Comparison of ENCODE assay signal across 8 cellular contexts in the genomic region with DNA sequence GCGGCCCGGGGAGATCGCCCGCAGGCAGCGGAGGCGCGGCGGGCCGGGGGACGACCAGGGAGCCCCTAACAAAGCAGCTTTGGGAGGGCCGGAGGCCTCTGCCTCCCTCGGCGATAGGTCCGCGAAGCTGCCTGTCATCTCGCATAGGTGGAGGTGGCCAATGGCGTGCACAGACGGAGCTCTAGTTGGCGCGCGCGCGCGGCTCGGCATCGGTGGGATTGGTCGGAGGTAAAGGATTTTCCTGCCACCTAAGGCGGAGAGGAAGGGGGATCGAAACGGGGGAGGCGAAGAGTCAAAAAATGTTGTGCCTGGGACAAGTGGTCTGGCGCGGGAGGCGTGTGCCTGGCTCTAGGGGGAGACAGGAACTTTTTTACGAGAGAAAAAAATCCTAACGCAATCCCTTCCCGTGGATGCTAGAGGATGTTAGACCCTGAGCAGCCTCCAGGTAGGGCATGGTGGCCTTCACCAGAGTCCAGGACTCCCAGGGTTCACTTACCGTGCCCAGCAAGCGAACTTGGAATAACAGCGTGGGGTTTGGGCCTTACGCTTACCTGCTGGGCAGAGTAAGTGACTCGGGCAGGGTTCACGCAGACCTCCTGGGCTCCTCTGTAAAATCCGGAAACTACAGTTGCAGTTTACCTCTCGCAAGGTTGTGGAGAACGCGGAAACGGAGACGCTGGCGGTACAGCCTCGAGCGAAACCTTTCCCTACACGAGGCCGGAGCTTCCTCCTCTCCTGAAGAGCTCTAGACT.
DNase-seq lines count a peak whose midpoint lies in the region; ATAC-seq and TF ChIP-seq lines count a peak whose summit lies in the region.

No MANE protein-coding gene starts in this region.

- BruUV-seq in PC-3 (replicated peaks; lab: Mats Ljungman, UMichigan) = TSS peak; percentile 44

- no peaks in the 10 kb centered on the region for H3K36me3 ChIP-seq in PC-3 (ENCODE audit: low read depth, low read length)

- POLR2A ChIA-PET in PC-3 (lab: Charles Lee; ENCODE audit: unreplicated experiment) = interaction anchor here (0.5 kb wide), 1 partner anchor 248 kb away, joined by 3 read pairs; no protein-coding TSS in a partner anchor

- H3K9me3 Mint-ChIP-seq in CD14-positive monocyte = peaks cover 0 to 14% (median 4%) of the 10 kb centered on the region in 7 donors
- H3K9me3 Mint-ChIP-seq in neural crest cell = no peaks in the 10 kb centered on the region
- H3K9me3 Mint-ChIP-seq in stimulated activated naive CD8-positive, alpha-beta T cell treated with anti-CD3 and anti-CD28 coated beads, Interleukin-15, Interleukin-2, amounts not matched to agents 100 ng/mL and 50 ng/mL, for 24 hours = no peaks in the 10 kb centered on the region

- H3F3A ChIP-seq in PC-3 (ENCODE audit: low read length, unreplicated experiment) = no peaks in the 10 kb centered on the region

- ATAC-seq in GM19467 (IDR thresholded peaks at IDR 0.05; ENCODE audit: unreplicated experiment) (peak; percentile 81), PC-3 (peak; percentile 84)

- no peak for DNase-seq in CD14-positive monocyte (ENCODE audit: low spot score)
- DNase-seq in HPDE6-E6E7 (ENCODE audit: extremely low spot score) = peak; percentile 92
- DNase-seq in PC-3 = peak; percentile 93
- peak; percentile 81 for DNase-seq in activated T-helper 9 cell treated with anti-CD3 and anti-CD28 coated beads, Interleukin-2, amount 50 U/mL, for 16 hours (ENCODE audit: low read depth)
- DNase-seq in fibroblast of pulmonary artery (ENCODE audit: low read depth) = peak; percentile 97
- DNase-seq in neural crest cell (ENCODE audit: low read depth, low spot score) = peak; percentile 99

- H3K4me3 ChIP-seq in PC-3 (ENCODE audit: low read length) (peak overlapping the region; percentile 78), fibroblast of pulmonary artery (replicated peaks; ENCODE audit: low read depth, low read length) (peak overlapping the region; percentile 60)

- H3K4me1 ChIP-seq in PC-3 (ENCODE audit: insufficient read depth, low read length) = peaks cover 8% of the 10 kb centered on the region

- intact Hi-C loops in CD14-positive monocyte (cut with micrococcal nuclease) = no loop called here
- intact Hi-C loops in PC-3 (cut with micrococcal nuclease) = loop anchor here (2.0 kb wide), 1 partner anchor 205 kb away; no protein-coding TSS in a partner anchor

- CTCF ChIA-PET in PC-3 (lab: Charles Lee) = interaction anchor here (0.6 to 1.3 kb wide), 2 partner anchors 21 to 58 kb away, joined by 4 to 5 read pairs; no protein-coding TSS in a partner anchor

- no peaks in the 10 kb centered on the region for H3K27me3 ChIP-seq in PC-3 (ENCODE audit: low read length)

- H3K27ac ChIP-seq in PC-3 (ENCODE audit: low read length) = no peak overlapping the region

- no peaks in the 10 kb centered on the region for H3K9me2 ChIP-seq in PC-3 (replicated peaks; ENCODE audit: low read length)

- H2AFZ ChIP-seq in PC-3 (ENCODE audit: low read length) = peak overlapping the region; percentile 86

- H3K36me3 Mint-ChIP-seq in CD14-positive monocyte = no peaks in the 10 kb centered on the region
- H3K36me3 Mint-ChIP-seq in neural crest cell (ENCODE audit: low read depth) = no peaks in the 10 kb centered on the region
- no peaks in the 10 kb centered on the region for H3K36me3 Mint-ChIP-seq in stimulated activated naive CD8-positive, alpha-beta T cell treated with anti-CD3 and anti-CD28 coated beads, Interleukin-15, Interleukin-2, amounts not matched to agents 100 ng/mL and 50 ng/mL, for 24 hours (ENCODE audit: low read depth)

- H3K27ac Mint-ChIP-seq in CD14-positive monocyte = peak overlapping the region in 1 of 7 donors; percentile 36
- H3K27ac Mint-ChIP-seq in neural crest cell (ENCODE audit: unreplicated experiment) = peak overlapping the region; percentile 85
- peak overlapping the region; percentile 86 for H3K27ac Mint-ChIP-seq in stimulated activated naive CD8-positive, alpha-beta T cell treated with anti-CD3 and anti-CD28 coated beads, Interleukin-15, Interleukin-2, amounts not matched to agents 100 ng/mL and 50 ng/mL, for 24 hours

- TF ChIP-seq CTCF in CD14-positive monocyte (IDR thresholded peaks at IDR 0.05) (no peak), PC-3 (conservative IDR thresholded peaks at IDR 0.05; ENCODE audit: low read depth, low read length) (no peak), fibroblast of pulmonary artery (IDR thresholded peaks at IDR 0.05; ENCODE audit: low read length, missing control alignments) (no peak), neural crest cell (conservative IDR thresholded peaks at IDR 0.05) (no peak)

- H3K4me1 Mint-ChIP-seq in CD14-positive monocyte = peaks cover 21% of the 10 kb centered on the region
- H3K4me1 Mint-ChIP-seq in neural crest cell = peaks cover 44% of the 10 kb centered on the region
- H3K4me1 Mint-ChIP-seq in stimulated activated naive CD8-positive, alpha-beta T cell treated with anti-CD3 and anti-CD28 coated beads, Interleukin-15, Interleukin-2, amounts not matched to agents 100 ng/mL and 50 ng/mL, for 24 hours (ENCODE audit: low read depth) = peaks cover 41% of the 10 kb centered on the region

- peak overlapping the region; percentile 77 to 88 for H3K4me3 Mint-ChIP-seq in CD14-positive monocyte
- peak overlapping the region; percentile 89 for H3K4me3 Mint-ChIP-seq in neural crest cell
- peak overlapping the region; percentile 94 for H3K4me3 Mint-ChIP-seq in stimulated activated naive CD8-positive, alpha-beta T cell treated with anti-CD3 and anti-CD28 coated beads, Interleukin-15, Interleukin-2, amounts not matched to agents 100 ng/mL and 50 ng/mL, for 24 hours

- H3K4me2 ChIP-seq in PC-3 (ENCODE audit: low read length) = peak overlapping the region; percentile 89

- no peaks in the 10 kb centered on the region for H4K20me1 ChIP-seq in PC-3 (ENCODE audit: low read length)

- no peaks in the 10 kb centered on the region for H3K79me2 ChIP-seq in PC-3 (ENCODE audit: low read length)

- H3K27me3 Mint-ChIP-seq in CD14-positive monocyte (ENCODE audit: low read depth in 3 of 3) = peaks cover 50 to 62% (median 61%) of the 10 kb centered on the region in 3 donors
- no peaks in the 10 kb centered on the region for H3K27me3 Mint-ChIP-seq in neural crest cell (ENCODE audit: low read depth)
- peaks cover 21% of the 10 kb centered on the region for H3K27me3 Mint-ChIP-seq in stimulated activated naive CD8-positive, alpha-beta T cell treated with anti-CD3 and anti-CD28 coated beads, Interleukin-15, Interleukin-2, amounts not matched to agents 100 ng/mL and 50 ng/mL, for 24 hours

- H3K9me3 ChIP-seq in PC-3 (ENCODE audit: low read length) = no peaks in the 10 kb centered on the region

- peak overlapping the region; percentile 60 for H3K9ac ChIP-seq in PC-3 (ENCODE audit: low read length)
